Comparison of ENCODE assay signal across 33 cellular contexts in genomic region chr2:96436416-96436815, GRCh38.
"Had no signal": no experiment of that assay in that cellular context is flagged by ENCODE, and none has a peak within 500 bp of the region (broad histone marks: within the 10 kb centered on the region; RNA-seq: fewer than 3 reads in every experiment).

No MANE protein-coding gene starts in this region.

- H3K4me3 Mint-ChIP-seq: activated B cell treated with CpG ODN at 0.5 μM for 24 hours; activated CD4-positive, alpha-beta memory T cell treated with anti-CD3 and anti-CD28 coated beads for 36 hours; activated CD4-positive, alpha-beta T cell treated with anti-CD3 and anti-CD28 coated beads for 36 hours; activated CD4-positive, alpha-beta T cell treated with anti-CD3 and anti-CD28 coated beads, Interleukin-2, amount 10 ng/mL, durations not matched to agents 24 days and 14 days; activated CD8-positive, alpha-beta memory T cell treated with anti-CD3 and anti-CD28 coated beads, Interleukin-2, amount 10 ng/mL, durations not matched to agents 7 days and 5 days; activated CD8-positive, alpha-beta T cell treated with anti-CD3 and anti-CD28 coated beads, Interleukin-2, amount 10 ng/mL, durations not matched to agents 7 days and 5 days; activated naive CD4-positive, alpha-beta T cell treated with anti-CD3 and anti-CD28 coated beads, Interleukin-2, amount 10 ng/mL, durations not matched to agents 7 days and 5 days; activated naive CD8-positive, alpha-beta T cell treated with anti-CD3 and anti-CD28 coated beads, Interleukin-2, amount 10 ng/mL, durations not matched to agents 7 days and 5 days; activated T-helper 1 cell treated with anti-CD3 and anti-CD28 coated beads, Interleukin-12 subunit alpha, Interleukin-12 subunit beta, Interleukin-2, Interleukin-4 antibody, amounts not matched to agents 30 ng/mL and 10 ng/mL and 1 ng/mL, durations not matched to agents 14 hours and 24 hours and 36 hours; brain; T-helper 17 cell; T-helper 2 cell treated with Interferon-gamma antibody and Interleukin-4, amounts not matched to agents 5 μg/mL and 100 μg/mL, for 36 hours had no signal

- ATAC-seq: activated CD4-positive, alpha-beta T cell treated with anti-CD3 and anti-CD28 coated beads for 36 hours; activated CD8-positive, alpha-beta memory T cell treated with anti-CD3 and anti-CD28 coated beads, Interleukin-2, amount 10 ng/mL, durations not matched to agents 7 days and 5 days; activated CD8-positive, alpha-beta T cell treated with anti-CD3 and anti-CD28 coated beads, Interleukin-2, amount 10 ng/mL, durations not matched to agents 7 days and 5 days; activated naive CD4-positive, alpha-beta T cell treated with anti-CD3 and anti-CD28 coated beads, Interleukin-2, amount 50 U/mL, for 72 hours; gastroesophageal sphincter; T-helper 17 cell had no signal

- H3K4me1 ChIP-seq: breast epithelium, colonic mucosa had no signal

- H3K9me3 ChIP-seq: ascending aorta, breast epithelium, colonic mucosa, gastroesophageal sphincter had no signal

- H3K27me3 Mint-ChIP-seq: activated CD4-positive, alpha-beta T cell treated with anti-CD3 and anti-CD28 coated beads for 36 hours had no signal

- H3K27me3 ChIP-seq: ascending aorta, breast epithelium, cardiac muscle cell, colonic mucosa had no signal

- H3K27ac Mint-ChIP-seq: activated B cell treated with CpG ODN at 0.5 μM for 24 hours; activated CD4-positive, alpha-beta memory T cell treated with anti-CD3 and anti-CD28 coated beads for 36 hours; activated CD4-positive, alpha-beta T cell treated with anti-CD3 and anti-CD28 coated beads for 36 hours; activated CD4-positive, alpha-beta T cell treated with anti-CD3 and anti-CD28 coated beads, Interleukin-2, amount 10 ng/mL, durations not matched to agents 24 days and 14 days; activated CD8-positive, alpha-beta memory T cell treated with anti-CD3 and anti-CD28 coated beads, Interleukin-2, amount 10 ng/mL, durations not matched to agents 7 days and 5 days; activated CD8-positive, alpha-beta T cell treated with anti-CD3 and anti-CD28 coated beads, Interleukin-2, amount 10 ng/mL, durations not matched to agents 7 days and 5 days; activated naive CD4-positive, alpha-beta T cell treated with anti-CD3 and anti-CD28 coated beads, Interleukin-2, amount 10 ng/mL, durations not matched to agents 7 days and 5 days; activated naive CD4-positive, alpha-beta T cell treated with anti-CD3 and anti-CD28 coated beads, Interleukin-2, amount 50 U/mL, for 72 hours; activated naive CD8-positive, alpha-beta T cell treated with anti-CD3 and anti-CD28 coated beads, Interleukin-2, amount 10 ng/mL, durations not matched to agents 7 days and 5 days; activated T-helper 1 cell treated with anti-CD3 and anti-CD28 coated beads, Interleukin-12 subunit alpha, Interleukin-12 subunit beta, Interleukin-2, Interleukin-4 antibody, amounts not matched to agents 30 ng/mL and 10 ng/mL and 1 ng/mL, durations not matched to agents 14 hours and 24 hours and 36 hours; activated T-helper 2 cell treated with anti-CD3 and anti-CD28 coated beads, Interferon-gamma antibody, Interleukin-2, Interleukin-4, amounts not matched to agents 10 μg/mL and 5 μg/mL and 100 μg/mL, durations not matched to agents 14 hours and 24 hours and 36 hours; brain; T-helper 17 cell; T-helper 2 cell treated with Interferon-gamma antibody and Interleukin-4, amounts not matched to agents 5 μg/mL and 100 μg/mL, for 36 hours had no signal

- H3K4me1 Mint-ChIP-seq: activated B cell treated with CpG ODN at 0.5 μM for 24 hours; activated CD4-positive, alpha-beta T cell treated with anti-CD3 and anti-CD28 coated beads, Interleukin-2, amount 10 ng/mL, durations not matched to agents 24 days and 14 days; activated CD8-positive, alpha-beta memory T cell treated with anti-CD3 and anti-CD28 coated beads, Interleukin-2, amount 10 ng/mL, durations not matched to agents 7 days and 5 days; activated naive CD4-positive, alpha-beta T cell treated with anti-CD3 and anti-CD28 coated beads, Interleukin-2, amount 10 ng/mL, durations not matched to agents 7 days and 5 days; brain had no signal

- DNase-seq: activated B cell treated with CpG ODN at 0.5 μM for 24 hours; activated CD4-positive, alpha-beta memory T cell treated with anti-CD3 and anti-CD28 coated beads for 36 hours; activated CD4-positive, alpha-beta T cell treated with anti-CD3 and anti-CD28 coated beads for 36 hours; activated CD4-positive, alpha-beta T cell treated with anti-CD3 and anti-CD28 coated beads, Interleukin-2, amount 10 ng/mL, durations not matched to agents 24 days and 14 days; activated CD4-positive, CD25-positive, alpha-beta regulatory T cell treated with anti-CD3 and anti-CD28 coated beads, Interleukin-2, amount 50 U/mL, for 72 hours; activated CD8-positive, alpha-beta memory T cell treated with anti-CD3 and anti-CD28 coated beads, Interleukin-2, amount 10 ng/mL, durations not matched to agents 7 days and 5 days; activated CD8-positive, alpha-beta memory T cell treated with anti-CD3 and anti-CD28 coated beads, Interleukin-2, amount 50 U/mL, for 4 hours; activated CD8-positive, alpha-beta T cell treated with anti-CD3 and anti-CD28 coated beads, Interleukin-2, amount 10 ng/mL, durations not matched to agents 7 days and 5 days; activated gamma-delta T cell; activated naive CD4-positive, alpha-beta T cell; activated naive CD4-positive, alpha-beta T cell treated with anti-CD3 and anti-CD28 coated beads, Interleukin-2, amount 10 ng/mL, durations not matched to agents 7 days and 5 days; activated naive CD8-positive, alpha-beta T cell treated with anti-CD3 and anti-CD28 coated beads, Interleukin-2, amount 10 ng/mL, durations not matched to agents 7 days and 5 days; activated T-cell treated with anti-CD3 and anti-CD28 coated beads, Interleukin-2, amount 50 U/mL, for 1 hour; activated T-cell treated with anti-CD3 and anti-CD28 coated beads, Interleukin-2, amount 50 U/mL, for 48 hours; central memory CD4-positive, alpha-beta T cell; cerebellar nuclear complex; colonic mucosa; effector CD8-positive, alpha-beta T cell; esophagus squamous epithelium; foreskin melanocyte; T-helper 1 cell; T-helper 17 cell had no signal

- H3K36me3 ChIP-seq: ascending aorta, breast epithelium, cardiac muscle cell, colonic mucosa, esophagus squamous epithelium, gastroesophageal sphincter had no signal

- H3K27ac ChIP-seq: ascending aorta, breast epithelium, cardiac muscle cell, colonic mucosa, epithelial cell of prostate, esophagus squamous epithelium, gastroesophageal sphincter, VCaP had no signal

- H3K36me3 Mint-ChIP-seq: brain had no signal

- H3K4me3 ChIP-seq: ascending aorta, breast epithelium, cardiac muscle cell, colonic mucosa, esophagus squamous epithelium, gastroesophageal sphincter had no signal
